ENCODE assay signal across 7 cellular contexts in genomic region chr2:199554026-199554425, GRCh38.
"Had no signal": no experiment of that assay in that cellular context is flagged by ENCODE, and none has a peak within 500 bp of the region (broad histone marks: within the 10 kb centered on the region; RNA-seq: fewer than 3 reads in every experiment).

No MANE protein-coding gene starts in this region.

- ATAC-seq: GM23338, HCT116 had no signal

- H3K4me1 ChIP-seq: HAP-1 had no signal

- H3K4me2 ChIP-seq: GM23338 had no signal

- H3K4me3 ChIP-seq: GM23338, HAP-1 had no signal

- DNase-seq: H7, HFFc6, KG1 had no signal

- H3K9me3 ChIP-seq: HAP-1 had no signal

- H3K36me3 ChIP-seq: HAP-1 had no signal

- H3K27ac ChIP-seq: HL-60 had no signal
